ENCODE assay signal across 1 cellular context in genomic region chr1:54219688-54220003, GRCh38.
TF ChIP-seq lines count a peak whose summit lies in the region.

No MANE protein-coding gene starts in this region.

TF ChIP-seq in GM23338, 12 proteins besides CTCF, POLR2A, EP300 and RAD21 (continued from another document):
- TF ChIP-seq REST (IDR thresholded peaks at IDR 0.05; ENCODE audit: unreplicated experiment): no peak
- TF ChIP-seq CREB1 (CRISPR knock-in tag; IDR thresholded peaks at IDR 0.05; ENCODE audit: low read depth): no peak
- TF ChIP-seq ZNF114 (CRISPR knock-in tag; IDR thresholded peaks at IDR 0.05): no peak
- no peak for TF ChIP-seq STAT1 (IDR thresholded peaks at IDR 0.05; ENCODE audit: unreplicated experiment)
- TF ChIP-seq ZNF462 (CRISPR knock-in tag; IDR thresholded peaks at IDR 0.05): no peak
- no peak for TF ChIP-seq EZH2 (IDR thresholded peaks at IDR 0.05; ENCODE audit: low read depth, unreplicated experiment)
- no peak for TF ChIP-seq ZNF331 (CRISPR knock-in tag; IDR thresholded peaks at IDR 0.05; ENCODE audit: low read depth)
- no peak for TF ChIP-seq EZH2phosphoT487 (IDR thresholded peaks at IDR 0.05; ENCODE audit: unreplicated experiment)
- TF ChIP-seq JUNB (IDR thresholded peaks at IDR 0.05; ENCODE audit: unreplicated experiment): no peak
- TF ChIP-seq NANOG (IDR thresholded peaks at IDR 0.05; ENCODE audit: borderline replicate concordance): no peak
- TF ChIP-seq POLR2AphosphoS5 (IDR thresholded peaks at IDR 0.05; ENCODE audit: low read depth): no peak
